Comparison of ENCODE assay signal across 11 cellular contexts in genomic region chr17:50037321-50038107, GRCh38. TPM values are rescaled to one million over a fixed set of nuclear protein-coding genes. Genes with fewer than 3 reads are reported as not detected.
DNase-seq lines count a peak whose midpoint lies in the region; ATAC-seq, FAIRE-seq and TF ChIP-seq lines count a peak whose summit lies in the region.
"Had no signal": no experiment of that assay in that cellular context is flagged by ENCODE, and none has a peak within 500 bp of the region (broad histone marks: within the 10 kb centered on the region; RNA-seq: fewer than 3 reads in every experiment).

No MANE protein-coding gene starts in this region.

- no peak for FAIRE-seq in kidney (lab: Jason Lieb, UNC)
- FAIRE-seq: endometrium had no signal

- intact Hi-C loops in kidney (cut with DNase I): no loop called here

- no peak overlapping the region for H3K4me3 ChIP-seq in brain microvascular endothelial cell (ENCODE audit: low read depth, low read length)
- H3K4me3 ChIP-seq in kidney (ENCODE audit: low read length in 2 of 2): no peak overlapping the region

- ATAC-seq in GM19395 (IDR thresholded peaks at IDR 0.05; ENCODE audit: unreplicated experiment): no peak
- ATAC-seq in activated CD4-positive, CD25-positive, alpha-beta regulatory T cell treated with anti-CD3 and anti-CD28 coated beads, Interleukin-2, amount 50 U/mL, for 24 hours: no peak

- no peak overlapping the region for H3K9ac ChIP-seq in kidney (ENCODE audit: low read length in 2 of 2)

- H3K27ac ChIP-seq in brain microvascular endothelial cell: no peak overlapping the region
- H3K27ac ChIP-seq in kidney (ENCODE audit: low read depth in 2 of 2, low read length in 2 of 2): peak overlapping the region; percentile 11 to 41

- H3K4me1 ChIP-seq in kidney (ENCODE audit: control insufficient read depth in 1 of 2, insufficient read depth in 1 of 2, low read depth in 1 of 2, low read length in 2 of 2): peaks cover 10 to 18% of the 10 kb centered on the region in 2 donors

- DNase-seq in HT1080 (ENCODE audit: low read depth): peak; percentile 73
- peak; percentile 62 for DNase-seq in brain microvascular endothelial cell
- DNase-seq in kidney: peak; percentile 95
- DNase-seq in stromal cell of bone marrow (ENCODE audit: low read depth): peak; percentile 72
- no peak for DNase-seq in NCI-H2081 (lab: John Stamatoyannopoulos, UW)
- DNase-seq in dedifferentiated amniotic fluid mesenchymal stem cell (ENCODE audit: extremely low spot score): no peak
- DNase-seq: occipital lobe had no signal

- no peaks in the 10 kb centered on the region for H3K9me3 ChIP-seq in kidney (ENCODE audit: control insufficient read depth in 1 of 2, low read length in 2 of 2)

- H3K27me3 ChIP-seq in brain microvascular endothelial cell (replicated peaks): no peaks in the 10 kb centered on the region

- in situ Hi-C loops in brain microvascular endothelial cell (cut with HindIII; ENCODE audit: low pct_ligation_motif_present, low sequenced_read_pairs): no loop called here

- TF ChIP-seq CTCF in brain microvascular endothelial cell (IDR thresholded peaks at IDR 0.05; ENCODE audit: low read depth, low read length, missing control alignments): no peak
- no peak for TF ChIP-seq CTCF in kidney (IDR thresholded peaks at IDR 0.05; ENCODE audit: borderline replicate concordance, extremely low read depth, insufficient read depth)

- H3K36me3 ChIP-seq in brain microvascular endothelial cell (replicated peaks) (no peaks in the 10 kb centered on the region), kidney (ENCODE audit: control insufficient read depth in 1 of 2, insufficient read depth in 2 of 2, low read length in 2 of 2) (no peaks in the 10 kb centered on the region)

RNA-seq across cellular contexts. Expression of gene ITGA3, which starts 18.4 kb away (rescaled TPM):
- total RNA-seq in HT1080 (2014; rRNA removed; shearing (Covaris generic)): 680 and 729 TPM in 2 replicates
- 478 and 533 TPM in 2 replicates for polyA plus RNA-seq in HT1080 (2015; cell fraction: cytosol; rRNA removed)
- 1,609 and 1,788 TPM in 2 replicates for polyA plus RNA-seq in HT1080 (2015; cell fraction: nucleus; rRNA removed)
- 367 TPM for total RNA-seq in kidney
- polyA plus RNA-seq in kidney (ENCODE audit: insufficient read depth, low read depth, low replicate concordance): 117 TPM

RNA-seq across cellular contexts. Expression of gene DLX3, which starts 42.5 kb away (rescaled TPM):
- total RNA-seq in HT1080 (2014; rRNA removed; shearing (Covaris generic)): 0.13 TPM in 1 of 2 replicates, not detected in the other
- 0.31 TPM in 2 replicates for polyA plus RNA-seq in HT1080 (2015; cell fraction: cytosol; rRNA removed)
- polyA plus RNA-seq in HT1080 (2015; cell fraction: nucleus; rRNA removed): 0.24 and 0.25 TPM in 2 replicates
- total RNA-seq in kidney: 0.41 TPM
- 0.47 TPM for polyA plus RNA-seq in kidney (ENCODE audit: insufficient read depth, low read depth, low replicate concordance)
- total RNA-seq: occipital lobe, OCI-LY7 had no signal

RNA-seq across cellular contexts. Expression of gene PDK2, which starts 57.6 kb away (rescaled TPM):
- total RNA-seq in HT1080 (2014; rRNA removed; shearing (Covaris generic)): 3.3 and 3.9 TPM in 2 replicates
- polyA plus RNA-seq in HT1080 (2015; cell fraction: cytosol; rRNA removed): 5.8 and 6.9 TPM in 2 replicates
- polyA plus RNA-seq in HT1080 (2015; cell fraction: nucleus; rRNA removed): 5.8 and 6.4 TPM in 2 replicates
- total RNA-seq in kidney: 41.9 TPM
- polyA plus RNA-seq in kidney (ENCODE audit: insufficient read depth, low read depth, low replicate concordance): 121 TPM

Comparison
In these comparisons a context has a peak if more than half of its experiments do, and no peak if none do; other contexts are left out.
1. DNase-seq: peak in HT1080 (single experiment), brain microvascular endothelial cell (single experiment), kidney (single experiment) and stromal cell of bone marrow (single experiment); none in NCI-H2081 (0 of 2) and dedifferentiated amniotic fluid mesenchymal stem cell (single experiment).